ENCODE assay signal across 14 cellular contexts in the genomic region with DNA sequence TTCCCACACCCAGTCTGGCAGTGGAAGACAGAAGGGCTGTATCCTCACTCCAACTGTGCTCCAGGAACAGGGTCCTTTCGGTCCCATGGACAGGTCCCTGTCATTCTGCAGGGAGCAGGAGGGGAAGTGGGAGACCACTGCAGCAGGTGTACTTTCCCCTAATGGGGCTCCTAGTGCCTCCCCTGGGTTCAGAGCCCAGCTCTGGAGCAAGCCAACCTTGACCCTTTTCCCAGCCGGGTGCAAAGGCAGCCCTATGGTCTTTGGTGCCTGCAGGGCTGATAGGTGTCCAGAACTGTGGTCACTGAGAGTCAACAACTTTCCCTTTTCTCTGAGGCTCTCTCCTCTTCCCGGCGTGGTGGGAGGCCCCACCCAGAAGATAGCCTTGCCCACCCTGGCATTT.
"Had no signal": no experiment of that assay in that cellular context is flagged by ENCODE, and none has a peak within 500 bp of the region (broad histone marks: within the 10 kb centered on the region; RNA-seq: fewer than 3 reads in every experiment).

No MANE protein-coding gene starts in this region.

- H3K27me3 Mint-ChIP-seq: activated T-helper 17 cell treated with anti-CD3 and anti-CD28 coated beads, Interleukin-2, amount 50 U/mL, for 72 hours; stimulated activated memory B cell treated with anti-CD40 and anti-IgM and Interleukin-4, amounts not matched to agents 10 μg/mL and 1 μg/mL and 100 μg/mL, for 72 hours had no signal

- H3K4me3 Mint-ChIP-seq: activated naive CD4-positive, alpha-beta T cell treated with anti-CD3 and anti-CD28 coated beads, Interleukin-2, amount 10 ng/mL, durations not matched to agents 7 days and 5 days; activated T-helper 17 cell treated with anti-CD3 and anti-CD28 coated beads, Interleukin-2, amount 50 U/mL, for 72 hours; naive thymus-derived CD8-positive, alpha-beta T cell; stimulated activated memory B cell treated with anti-CD40 and anti-IgM and Interleukin-4, amounts not matched to agents 10 μg/mL and 1 μg/mL and 100 μg/mL, for 72 hours had no signal

- H3K4me1 ChIP-seq: ascending aorta, parathyroid adenoma had no signal

- H3K4me1 Mint-ChIP-seq: activated naive CD4-positive, alpha-beta T cell treated with anti-CD3 and anti-CD28 coated beads, Interleukin-2, amount 10 ng/mL, durations not matched to agents 7 days and 5 days; activated T-helper 17 cell treated with anti-CD3 and anti-CD28 coated beads, Interleukin-2, amount 50 U/mL, for 72 hours had no signal

- H3K79me2 ChIP-seq: parathyroid adenoma had no signal

- H3K27me3 ChIP-seq: ascending aorta, dorsolateral prefrontal cortex had no signal

- H3K27ac ChIP-seq: ascending aorta, dorsolateral prefrontal cortex, parathyroid adenoma had no signal

- H3K9me3 Mint-ChIP-seq: activated naive CD4-positive, alpha-beta T cell treated with anti-CD3 and anti-CD28 coated beads, Interleukin-2, amount 10 ng/mL, durations not matched to agents 7 days and 5 days; activated T-helper 17 cell treated with anti-CD3 and anti-CD28 coated beads, Interleukin-2, amount 50 U/mL, for 72 hours; naive thymus-derived CD8-positive, alpha-beta T cell; stimulated activated memory B cell treated with anti-CD40 and anti-IgM and Interleukin-4, amounts not matched to agents 10 μg/mL and 1 μg/mL and 100 μg/mL, for 72 hours had no signal

- H3K4me3 ChIP-seq: ascending aorta, dorsolateral prefrontal cortex had no signal

- H3K9me3 ChIP-seq: ascending aorta had no signal

- ATAC-seq: activated T-helper 17 cell treated with anti-CD3 and anti-CD28 coated beads, Interleukin-2, amount 50 U/mL, for 72 hours; esophagus mucosa; naive thymus-derived CD8-positive, alpha-beta T cell; stimulated activated memory B cell treated with anti-CD40 and anti-IgM and Interleukin-4, amounts not matched to agents 10 μg/mL and 1 μg/mL and 100 μg/mL, for 72 hours had no signal

- H3K36me3 Mint-ChIP-seq: activated naive CD4-positive, alpha-beta T cell treated with anti-CD3 and anti-CD28 coated beads, Interleukin-2, amount 10 ng/mL, durations not matched to agents 7 days and 5 days; naive thymus-derived CD8-positive, alpha-beta T cell; stimulated activated memory B cell treated with anti-CD40 and anti-IgM and Interleukin-4, amounts not matched to agents 10 μg/mL and 1 μg/mL and 100 μg/mL, for 72 hours had no signal

- H3K36me3 ChIP-seq: ascending aorta had no signal

- H3K9ac ChIP-seq: parathyroid adenoma had no signal

- FAIRE-seq: endometrium, islet of Langerhans, urothelium cell line had no signal

- H3K27ac Mint-ChIP-seq: activated naive CD4-positive, alpha-beta T cell treated with anti-CD3 and anti-CD28 coated beads, Interleukin-2, amount 10 ng/mL, durations not matched to agents 7 days and 5 days; activated T-helper 17 cell treated with anti-CD3 and anti-CD28 coated beads, Interleukin-2, amount 50 U/mL, for 72 hours; naive thymus-derived CD8-positive, alpha-beta T cell; stimulated activated memory B cell treated with anti-CD40 and anti-IgM and Interleukin-4, amounts not matched to agents 10 μg/mL and 1 μg/mL and 100 μg/mL, for 72 hours had no signal

- H2AFZ ChIP-seq: parathyroid adenoma had no signal

- DNase-seq: activated CD4-positive, alpha-beta T cell treated with anti-CD3 and anti-CD28 coated beads for 1 hour; activated CD4-positive, alpha-beta T cell treated with anti-CD3 and anti-CD28 coated beads, Interleukin-2, amount 50 U/mL, for 4 hours; activated naive CD4-positive, alpha-beta T cell treated with anti-CD3 and anti-CD28 coated beads, Interleukin-2, amount 10 ng/mL, durations not matched to agents 7 days and 5 days; dorsolateral prefrontal cortex; naive thymus-derived CD8-positive, alpha-beta T cell; stimulated activated CD4-positive, alpha-beta T cell treated with anti-CD3 and anti-CD28 coated beads, Interleukin-2, amount 100 ng/mL, for 48 hours had no signal
